19 cellular contexts compared by ENCODE assay signal in the genomic region with DNA sequence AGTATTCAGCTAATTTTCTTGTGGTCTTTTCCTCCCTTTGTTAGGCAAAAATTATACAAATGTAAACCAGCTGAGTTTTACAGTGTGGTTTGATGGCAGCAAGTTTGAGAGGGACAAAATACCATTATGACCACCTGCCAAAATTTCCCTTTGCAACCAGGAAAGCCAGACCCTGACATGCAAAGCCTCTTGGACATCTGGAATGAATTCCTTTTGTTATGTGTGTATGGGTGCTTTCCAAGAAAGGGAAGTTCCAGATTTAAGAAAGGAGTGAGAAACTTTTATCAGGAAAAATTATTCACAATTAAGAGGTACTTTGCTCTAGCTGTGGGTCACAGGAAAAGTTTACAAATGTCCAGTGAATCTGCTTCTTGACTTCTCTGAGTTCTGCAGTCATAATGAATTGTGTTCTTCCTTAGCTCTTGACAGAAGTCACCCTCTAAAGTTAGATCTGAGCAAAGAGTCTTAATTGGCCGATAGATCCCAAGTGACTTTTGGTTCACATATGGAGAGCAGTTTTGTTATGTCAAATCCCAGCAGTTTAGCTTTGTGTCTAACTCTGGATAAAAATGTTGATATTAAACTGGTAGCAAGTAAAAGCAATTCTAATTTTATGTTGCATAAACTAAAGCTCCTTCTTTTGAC.
DNase-seq lines count a peak whose midpoint lies in the region; ATAC-seq lines count a peak whose summit lies in the region.
"Had no signal": no experiment of that assay in that cellular context is flagged by ENCODE, and none has a peak within 500 bp of the region (broad histone marks: within the 10 kb centered on the region; RNA-seq: fewer than 3 reads in every experiment).

No MANE protein-coding gene starts in this region.

- no peaks in the 10 kb centered on the region for H3K9me3 ChIP-seq in subcutaneous abdominal adipose tissue (ENCODE audit: control insufficient read depth in 5 of 5, low read length in 5 of 5)

- H3K27ac Mint-ChIP-seq in activated CD8-positive, alpha-beta T cell treated with anti-CD3 and anti-CD28 coated beads, Interleukin-2, amount 10 ng/mL, durations not matched to agents 7 days and 5 days, result no peak overlapping the region
- H3K27ac Mint-ChIP-seq: CD4-positive, alpha-beta memory T cell had no signal

- H3K9me3 Mint-ChIP-seq in activated CD8-positive, alpha-beta T cell treated with anti-CD3 and anti-CD28 coated beads, Interleukin-2, amount 10 ng/mL, durations not matched to agents 7 days and 5 days (ENCODE audit: insufficient read depth), result no peaks in the 10 kb centered on the region

- H3K36me3 ChIP-seq in subcutaneous abdominal adipose tissue (ENCODE audit: control insufficient read depth in 5 of 5, insufficient read depth in 5 of 5, low read length in 5 of 5), result no peaks in the 10 kb centered on the region

- H3K9ac ChIP-seq in subcutaneous abdominal adipose tissue (ENCODE audit: low read length in 5 of 5), result no peak overlapping the region

- no peaks in the 10 kb centered on the region for H3K27me3 Mint-ChIP-seq in activated CD8-positive, alpha-beta T cell treated with anti-CD3 and anti-CD28 coated beads, Interleukin-2, amount 10 ng/mL, durations not matched to agents 7 days and 5 days (ENCODE audit: low read depth)
- H3K27me3 Mint-ChIP-seq: brain; CD4-positive, alpha-beta memory T cell had no signal

- ATAC-seq in activated CD8-positive, alpha-beta T cell treated with anti-CD3 and anti-CD28 coated beads, Interleukin-2, amount 10 ng/mL, durations not matched to agents 7 days and 5 days, result no peak
- ATAC-seq in GM21360 (IDR thresholded peaks at IDR 0.05; ENCODE audit: unreplicated experiment), result no peak
- no peak for ATAC-seq in HG03378 (IDR thresholded peaks at IDR 0.05; ENCODE audit: unreplicated experiment)
- ATAC-seq: left colon; stimulated activated naive CD8-positive, alpha-beta T cell treated with anti-CD3 and anti-CD28 coated beads, Interleukin-15, Interleukin-2, amounts not matched to agents 100 U/mL and 50 U/mL, for 24 hours had no signal

- DNase-seq in DMS 273 (lab: John Stamatoyannopoulos, UW; ENCODE audit: unreplicated experiment) (peak; percentile 16), DMS 273 treated with DMSO at 0.1 percent for 48 hours (lab: John Stamatoyannopoulos, UW) (no peak), RPMI7951 (ENCODE audit: low read depth) (peak; percentile 91), fibroblast of peridontal ligament (ENCODE audit: extremely low read depth) (peak; percentile 79)
- no peak for DNase-seq in activated CD8-positive, alpha-beta T cell treated with anti-CD3 and anti-CD28 coated beads, Interleukin-2, amount 10 ng/mL, durations not matched to agents 7 days and 5 days
- DNase-seq: activated CD4-positive, alpha-beta T cell treated with anti-CD3 and anti-CD28 coated beads for 4 hours; activated naive CD4-positive, alpha-beta T cell treated with Interleukin-2 at 50 U/mL for 16 hours; activated T-cell treated with anti-CD3 and anti-CD28 coated beads for 4 hours; CD4-positive, alpha-beta memory T cell; Kasumi-1; left colon; NCI-H146; stimulated activated CD4-positive, alpha-beta T cell treated with anti-CD3 and anti-CD28 coated beads, Interleukin-12 subunit alpha, Interleukin-12 subunit beta, amount 100 ng/mL, for 4 hours; stimulated activated naive CD8-positive, alpha-beta T cell treated with anti-CD3 and anti-CD28 coated beads, Interleukin-15, Interleukin-2, amounts not matched to agents 100 U/mL and 50 U/mL, for 24 hours had no signal

- no peaks in the 10 kb centered on the region for H3K4me1 Mint-ChIP-seq in activated CD8-positive, alpha-beta T cell treated with anti-CD3 and anti-CD28 coated beads, Interleukin-2, amount 10 ng/mL, durations not matched to agents 7 days and 5 days (ENCODE audit: low read depth)
- H3K4me1 Mint-ChIP-seq: CD4-positive, alpha-beta memory T cell had no signal

- H3K4me1 ChIP-seq in subcutaneous abdominal adipose tissue (ENCODE audit: control insufficient read depth in 5 of 5, insufficient read depth in 5 of 5, low read length in 5 of 5), result peaks cover 8 to 40% (median 34%) of the 10 kb centered on the region in 5 donors

- H3K4me3 Mint-ChIP-seq in activated CD8-positive, alpha-beta T cell treated with anti-CD3 and anti-CD28 coated beads, Interleukin-2, amount 10 ng/mL, durations not matched to agents 7 days and 5 days, result no peak overlapping the region
- H3K4me3 Mint-ChIP-seq: brain; CD4-positive, alpha-beta memory T cell had no signal

- CTCF ChIA-PET in activated CD8-positive, alpha-beta T cell treated with anti-CD3 and anti-CD28 coated beads, Interleukin-2, amount 10 ng/mL, durations not matched to agents 7 days and 5 days (lab: Charles Lee), result no interaction called here

- H3K4me3 ChIP-seq in subcutaneous abdominal adipose tissue (ENCODE audit: low read depth in 1 of 5, low read length in 5 of 5), result no peak overlapping the region

- no peaks in the 10 kb centered on the region for H3K27me3 ChIP-seq in subcutaneous abdominal adipose tissue (ENCODE audit: control insufficient read depth in 5 of 5, insufficient read depth in 4 of 5, low read length in 5 of 5)

- peak overlapping the region; percentile 26 for H3K27ac ChIP-seq in subcutaneous abdominal adipose tissue (ENCODE audit: low read depth, low read length)
- H3K27ac ChIP-seq: 22Rv1 had no signal

- H3K36me3 Mint-ChIP-seq in activated CD8-positive, alpha-beta T cell treated with anti-CD3 and anti-CD28 coated beads, Interleukin-2, amount 10 ng/mL, durations not matched to agents 7 days and 5 days (ENCODE audit: low read depth), result no peaks in the 10 kb centered on the region
- H3K36me3 Mint-ChIP-seq: brain; CD4-positive, alpha-beta memory T cell had no signal

- POLR2A ChIA-PET in activated CD8-positive, alpha-beta T cell treated with anti-CD3 and anti-CD28 coated beads, Interleukin-2, amount 10 ng/mL, durations not matched to agents 7 days and 5 days (lab: Charles Lee), result no interaction called here

Comparison
In these comparisons a context has a peak if more than half of its experiments do, and no peak if none do; other contexts are left out.
1. DNase-seq: peak in DMS 273 (single experiment), RPMI7951 (single experiment) and fibroblast of peridontal ligament (single experiment); none in DMS 273 treated with DMSO at 0.1 percent for 48 hours (single experiment) and activated CD8-positive, alpha-beta T cell treated with anti-CD3 and anti-CD28 coated beads, Interleukin-2, amount 10 ng/mL, durations not matched to agents 7 days and 5 days (single experiment).